In genomic region chr4:188374870-188375269, GRCh38 we compare ENCODE assay signal across 22 cellular contexts.
"Had no signal": no experiment of that assay in that cellular context is flagged by ENCODE, and none has a peak within 500 bp of the region (broad histone marks: within the 10 kb centered on the region; RNA-seq: fewer than 3 reads in every experiment).

No MANE protein-coding gene starts in this region.

- H3K9me3 ChIP-seq: colonic mucosa, esophagus squamous epithelium, neutrophil, ovary, thoracic aorta had no signal

- DNase-seq: colonic mucosa; dermis blood vessel endothelial cell; esophagus squamous epithelium; foreskin fibroblast; glutamatergic neuron; islet precursor cell; left ventricle myocardium inferior; naive thymus-derived CD4-positive, alpha-beta T cell; nephron progenitor cell; ovary; sigmoid colon; stimulated activated CD4-positive, alpha-beta T cell treated with anti-CD3 and anti-CD28 coated beads, Interleukin-2, amount 100 ng/mL, for 24 hours; stimulated activated CD4-positive, alpha-beta T cell treated with anti-CD3 and anti-CD28 coated beads, Interleukin-4, amount 100 ng/mL, for 4 hours; stimulated activated naive B cell treated with anti-CD40 and anti-IgM and Interleukin-4, amounts not matched to agents 10 μg/mL and 1 μg/mL and 100 μg/mL, for 72 hours; stomach; substantia nigra; transverse colon had no signal

- H3K36me3 ChIP-seq: colonic mucosa, esophagus squamous epithelium, gastroesophageal sphincter, left ventricle myocardium inferior, neutrophil, ovary, right atrium auricular region, sigmoid colon, stomach, thoracic aorta, transverse colon had no signal

- H3K27me3 ChIP-seq: colonic mucosa, esophagus squamous epithelium, gastroesophageal sphincter, neutrophil, ovary, right atrium auricular region, sigmoid colon, stomach, transverse colon had no signal

- H3K27ac ChIP-seq: colonic mucosa, esophagus squamous epithelium, gastroesophageal sphincter, left ventricle myocardium inferior, neutrophil, ovary, right atrium auricular region, sigmoid colon, skin epidermis, stomach, thoracic aorta, transverse colon had no signal

- H3K4me3 ChIP-seq: colonic mucosa, esophagus squamous epithelium, gastroesophageal sphincter, left ventricle myocardium inferior, ovary, right atrium auricular region, sigmoid colon, skin epidermis, stomach, thoracic aorta, transverse colon had no signal

- ATAC-seq: gastroesophageal sphincter; naive thymus-derived CD4-positive, alpha-beta T cell; stimulated activated naive B cell treated with anti-CD40 and anti-IgM and Interleukin-4, amounts not matched to agents 10 μg/mL and 1 μg/mL and 100 μg/mL, for 72 hours had no signal

- H3K4me1 ChIP-seq: colonic mucosa, gastroesophageal sphincter, left ventricle myocardium inferior, right atrium auricular region, sigmoid colon, stomach, transverse colon had no signal
